2 cellular contexts compared by ENCODE assay signal in the genomic region with DNA sequence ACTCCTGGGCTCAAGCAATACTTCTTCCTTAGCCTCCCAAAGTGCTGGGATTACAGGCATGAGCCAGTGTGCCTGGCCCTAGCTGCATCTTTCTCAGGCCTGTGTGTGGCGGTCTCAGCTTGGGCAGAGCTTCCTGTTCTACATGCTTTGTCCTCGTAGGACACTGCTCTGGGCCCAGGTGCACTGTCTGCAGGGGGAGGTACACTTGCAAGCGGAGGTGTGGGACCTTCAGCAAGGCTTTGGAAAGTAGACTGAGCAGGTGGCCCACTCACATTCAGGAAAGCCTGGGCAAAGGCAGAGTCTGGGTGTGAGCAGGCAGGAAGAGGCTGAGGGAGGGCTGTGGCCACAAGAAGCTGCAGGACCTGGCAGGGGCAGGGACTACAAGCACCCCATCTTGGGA.
TF ChIP-seq lines count a peak whose summit lies in the region.

No MANE protein-coding gene starts in this region.

TF ChIP-seq in SK-N-SH, 30 proteins besides CTCF, POLR2A, EP300 and RAD21 (continued from another document):
- no peak for TF ChIP-seq USF1 (IDR thresholded peaks at IDR 0.05; ENCODE audit: borderline replicate concordance, low read depth)
- TF ChIP-seq IRF3 (IDR thresholded peaks at IDR 0.05; ENCODE audit: low read depth, low read length): no peak
- TF ChIP-seq POLR2AphosphoS5 (IDR thresholded peaks at IDR 0.05; ENCODE audit: low read depth, low read length): no peak
- TF ChIP-seq, protein P1, sequence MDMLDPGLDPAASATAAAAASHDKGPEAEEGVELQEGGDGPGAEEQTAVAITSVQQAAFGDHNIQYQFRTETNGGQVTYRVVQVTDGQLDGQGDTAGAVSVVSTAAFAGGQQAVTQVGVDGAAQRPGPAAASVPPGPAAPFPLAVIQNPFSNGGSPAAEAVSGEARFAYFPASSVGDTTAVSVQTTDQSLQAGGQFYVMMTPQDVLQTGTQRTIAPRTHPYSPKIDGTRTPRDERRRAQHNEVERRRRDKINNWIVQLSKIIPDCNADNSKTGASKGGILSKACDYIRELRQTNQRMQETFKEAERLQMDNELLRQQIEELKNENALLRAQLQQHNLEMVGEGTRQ (IDR thresholded peaks at IDR 0.05; ENCODE audit: borderline replicate concordance, low read depth, low read length): no peak
- no peak for TF ChIP-seq FOSL2 (IDR thresholded peaks at IDR 0.05; ENCODE audit: borderline replicate concordance, low read depth)
- TF ChIP-seq ZBTB33 (IDR thresholded peaks at IDR 0.05; ENCODE audit: borderline replicate concordance, low read depth): no peak

TF ChIP-seq in SK-N-SH treated with all-trans-retinoic acid at 6 μM for 48 hours, 23 proteins besides CTCF, POLR2A, EP300 and RAD21 (continued from another document):
- TF ChIP-seq, protein P2, sequence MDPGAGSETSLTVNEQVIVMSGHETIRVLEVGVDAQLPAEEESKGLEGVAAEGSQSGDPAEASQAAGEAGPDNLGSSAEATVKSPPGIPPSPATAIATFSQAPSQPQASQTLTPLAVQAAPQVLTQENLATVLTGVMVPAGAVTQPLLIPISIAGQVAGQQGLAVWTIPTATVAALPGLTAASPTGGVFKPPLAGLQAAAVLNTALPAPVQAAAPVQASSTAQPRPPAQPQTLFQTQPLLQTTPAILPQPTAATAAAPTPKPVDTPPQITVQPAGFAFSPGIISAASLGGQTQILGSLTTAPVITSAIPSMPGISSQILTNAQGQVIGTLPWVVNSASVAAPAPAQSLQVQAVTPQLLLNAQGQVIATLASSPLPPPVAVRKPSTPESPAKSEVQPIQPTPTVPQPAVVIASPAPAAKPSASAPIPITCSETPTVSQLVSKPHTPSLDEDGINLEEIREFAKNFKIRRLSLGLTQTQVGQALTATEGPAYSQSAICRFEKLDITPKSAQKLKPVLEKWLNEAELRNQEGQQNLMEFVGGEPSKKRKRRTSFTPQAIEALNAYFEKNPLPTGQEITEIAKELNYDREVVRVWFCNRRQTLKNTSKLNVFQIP (CRISPR knock-in tag; IDR thresholded peaks at IDR 0.05; ENCODE audit: borderline replicate concordance, low read depth): no peak
- no peak for TF ChIP-seq ZNF70 (CRISPR knock-in tag; IDR thresholded peaks at IDR 0.05)
- TF ChIP-seq TCF4 (CRISPR knock-in tag; IDR thresholded peaks at IDR 0.05; ENCODE audit: borderline replicate concordance): no peak
- no peak for TF ChIP-seq GLIS3 (CRISPR knock-in tag; IDR thresholded peaks at IDR 0.05)
- TF ChIP-seq RARB (CRISPR knock-in tag; IDR thresholded peaks at IDR 0.05): no peak
- no peak for TF ChIP-seq CSRNP3 (CRISPR knock-in tag; IDR thresholded peaks at IDR 0.05)
